1 cellular context compared by ENCODE assay signal in genomic region chr7:112777406-112777805, GRCh38.
TF ChIP-seq lines count a peak whose summit lies in the region.

No MANE protein-coding gene starts in this region.

TF ChIP-seq in HepG2, 621 proteins besides CTCF, POLR2A, EP300 and RAD21 (continued from another document):
- no peak for TF ChIP-seq ZNF275 (CRISPR knock-in tag; IDR thresholded peaks at IDR 0.05; ENCODE audit: borderline replicate concordance)
- TF ChIP-seq, protein P1, sequence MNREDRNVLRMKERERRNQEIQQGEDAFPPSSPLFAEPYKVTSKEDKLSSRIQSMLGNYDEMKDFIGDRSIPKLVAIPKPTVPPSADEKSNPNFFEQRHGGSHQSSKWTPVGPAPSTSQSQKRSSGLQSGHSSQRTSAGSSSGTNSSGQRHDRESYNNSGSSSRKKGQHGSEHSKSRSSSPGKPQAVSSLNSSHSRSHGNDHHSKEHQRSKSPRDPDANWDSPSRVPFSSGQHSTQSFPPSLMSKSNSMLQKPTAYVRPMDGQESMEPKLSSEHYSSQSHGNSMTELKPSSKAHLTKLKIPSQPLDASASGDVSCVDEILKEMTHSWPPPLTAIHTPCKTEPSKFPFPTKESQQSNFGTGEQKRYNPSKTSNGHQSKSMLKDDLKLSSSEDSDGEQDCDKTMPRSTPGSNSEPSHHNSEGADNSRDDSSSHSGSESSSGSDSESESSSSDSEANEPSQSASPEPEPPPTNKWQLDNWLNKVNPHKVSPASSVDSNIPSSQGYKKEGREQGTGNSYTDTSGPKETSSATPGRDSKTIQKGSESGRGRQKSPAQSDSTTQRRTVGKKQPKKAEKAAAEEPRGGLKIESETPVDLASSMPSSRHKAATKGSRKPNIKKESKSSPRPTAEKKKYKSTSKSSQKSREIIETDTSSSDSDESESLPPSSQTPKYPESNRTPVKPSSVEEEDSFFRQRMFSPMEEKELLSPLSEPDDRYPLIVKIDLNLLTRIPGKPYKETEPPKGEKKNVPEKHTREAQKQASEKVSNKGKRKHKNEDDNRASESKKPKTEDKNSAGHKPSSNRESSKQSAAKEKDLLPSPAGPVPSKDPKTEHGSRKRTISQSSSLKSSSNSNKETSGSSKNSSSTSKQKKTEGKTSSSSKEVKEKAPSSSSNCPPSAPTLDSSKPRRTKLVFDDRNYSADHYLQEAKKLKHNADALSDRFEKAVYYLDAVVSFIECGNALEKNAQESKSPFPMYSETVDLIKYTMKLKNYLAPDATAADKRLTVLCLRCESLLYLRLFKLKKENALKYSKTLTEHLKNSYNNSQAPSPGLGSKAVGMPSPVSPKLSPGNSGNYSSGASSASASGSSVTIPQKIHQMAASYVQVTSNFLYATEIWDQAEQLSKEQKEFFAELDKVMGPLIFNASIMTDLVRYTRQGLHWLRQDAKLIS (CRISPR knock-in tag; IDR thresholded peaks at IDR 0.05): no peak
- no peak for TF ChIP-seq ZBTB38 (CRISPR knock-in tag; IDR thresholded peaks at IDR 0.05)
- TF ChIP-seq PBX3 (CRISPR knock-in tag; IDR thresholded peaks at IDR 0.05; ENCODE audit: borderline replicate concordance): no peak
- no peak for TF ChIP-seq KLF15 (CRISPR knock-in tag; IDR thresholded peaks at IDR 0.05; ENCODE audit: borderline replicate concordance)
- TF ChIP-seq PAF1 (CRISPR knock-in tag; IDR thresholded peaks at IDR 0.05): no peak
- TF ChIP-seq FUBP1 (CRISPR knock-in tag; IDR thresholded peaks at IDR 0.05; ENCODE audit: borderline replicate concordance): no peak
